Comparison of ENCODE assay signal across 2 cellular contexts in the genomic region with DNA sequence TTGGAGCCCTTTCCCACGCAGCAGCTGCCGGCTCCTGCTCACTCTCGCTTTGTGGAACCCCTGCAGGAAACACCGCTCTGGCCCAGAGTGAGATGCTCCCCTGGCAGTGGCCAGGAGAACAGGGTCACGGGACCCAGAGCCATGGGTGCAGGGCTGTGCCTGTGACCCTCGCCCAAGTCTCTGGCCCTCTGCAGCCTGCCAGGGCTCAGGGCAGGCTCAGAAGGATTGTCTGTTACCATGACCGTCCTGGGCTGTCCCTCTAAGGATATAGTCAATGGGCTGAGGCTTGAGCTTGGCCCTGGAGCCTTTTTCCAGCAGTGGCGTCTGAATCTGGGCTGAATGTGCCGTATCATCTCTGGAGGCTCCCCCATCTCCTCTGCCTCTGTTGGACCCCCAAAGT.
TF ChIP-seq lines count a peak whose summit lies in the region.

No MANE protein-coding gene starts in this region.

TF ChIP-seq in K562, 482 proteins besides CTCF, POLR2A, EP300 and RAD21:
- TF ChIP-seq, protein P1, sequence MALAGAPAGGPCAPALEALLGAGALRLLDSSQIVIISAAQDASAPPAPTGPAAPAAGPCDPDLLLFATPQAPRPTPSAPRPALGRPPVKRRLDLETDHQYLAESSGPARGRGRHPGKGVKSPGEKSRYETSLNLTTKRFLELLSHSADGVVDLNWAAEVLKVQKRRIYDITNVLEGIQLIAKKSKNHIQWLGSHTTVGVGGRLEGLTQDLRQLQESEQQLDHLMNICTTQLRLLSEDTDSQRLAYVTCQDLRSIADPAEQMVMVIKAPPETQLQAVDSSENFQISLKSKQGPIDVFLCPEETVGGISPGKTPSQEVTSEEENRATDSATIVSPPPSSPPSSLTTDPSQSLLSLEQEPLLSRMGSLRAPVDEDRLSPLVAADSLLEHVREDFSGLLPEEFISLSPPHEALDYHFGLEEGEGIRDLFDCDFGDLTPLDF (CRISPR knock-in tag; IDR thresholded peaks at IDR 0.05) = peak; percentile 5; the same call in 1 of the 2 replicates
- TF ChIP-seq MBD1 (CRISPR knock-in tag; IDR thresholded peaks at IDR 0.05) = no peak
- TF ChIP-seq SREBF1 (IDR thresholded peaks at IDR 0.05; ENCODE audit: borderline replicate concordance, low read depth, low read length) = no peak
- TF ChIP-seq, protein P2, sequence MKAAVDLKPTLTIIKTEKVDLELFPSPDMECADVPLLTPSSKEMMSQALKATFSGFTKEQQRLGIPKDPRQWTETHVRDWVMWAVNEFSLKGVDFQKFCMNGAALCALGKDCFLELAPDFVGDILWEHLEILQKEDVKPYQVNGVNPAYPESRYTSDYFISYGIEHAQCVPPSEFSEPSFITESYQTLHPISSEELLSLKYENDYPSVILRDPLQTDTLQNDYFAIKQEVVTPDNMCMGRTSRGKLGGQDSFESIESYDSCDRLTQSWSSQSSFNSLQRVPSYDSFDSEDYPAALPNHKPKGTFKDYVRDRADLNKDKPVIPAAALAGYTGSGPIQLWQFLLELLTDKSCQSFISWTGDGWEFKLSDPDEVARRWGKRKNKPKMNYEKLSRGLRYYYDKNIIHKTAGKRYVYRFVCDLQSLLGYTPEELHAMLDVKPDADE (conservative IDR thresholded peaks at IDR 0.05; ENCODE audit: control insufficient read depth, low read depth, low read length) = no peak
TF ChIP-seq in K562: peak in this region for 1.

TF ChIP-seq in HepG2, 621 proteins besides CTCF, POLR2A, EP300 and RAD21:
- TF ChIP-seq ZNF557 (CRISPR knock-in tag; IDR thresholded peaks at IDR 0.05) (no peak), ZKSCAN5 (CRISPR knock-in tag; IDR thresholded peaks at IDR 0.05) (no peak), FLYWCH1 (CRISPR knock-in tag; IDR thresholded peaks at IDR 0.05) (no peak), CBX2 (IDR thresholded peaks at IDR 0.05; ENCODE audit: low read depth, low read length) (no peak), CBX2 (CRISPR knock-in tag; IDR thresholded peaks at IDR 0.05; ENCODE audit: low read depth) (no peak), GABPB1 (CRISPR knock-in tag; IDR thresholded peaks at IDR 0.05) (no peak), KLF12 (CRISPR knock-in tag; IDR thresholded peaks at IDR 0.05; ENCODE audit: borderline replicate concordance) (no peak), ZNF570 (CRISPR knock-in tag; IDR thresholded peaks at IDR 0.05; ENCODE audit: borderline replicate concordance) (no peak)
- TF ChIP-seq, protein P3, sequence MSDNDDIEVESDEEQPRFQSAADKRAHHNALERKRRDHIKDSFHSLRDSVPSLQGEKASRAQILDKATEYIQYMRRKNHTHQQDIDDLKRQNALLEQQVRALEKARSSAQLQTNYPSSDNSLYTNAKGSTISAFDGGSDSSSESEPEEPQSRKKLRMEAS (IDR thresholded peaks at IDR 0.05) = no peak
